In the genomic region with DNA sequence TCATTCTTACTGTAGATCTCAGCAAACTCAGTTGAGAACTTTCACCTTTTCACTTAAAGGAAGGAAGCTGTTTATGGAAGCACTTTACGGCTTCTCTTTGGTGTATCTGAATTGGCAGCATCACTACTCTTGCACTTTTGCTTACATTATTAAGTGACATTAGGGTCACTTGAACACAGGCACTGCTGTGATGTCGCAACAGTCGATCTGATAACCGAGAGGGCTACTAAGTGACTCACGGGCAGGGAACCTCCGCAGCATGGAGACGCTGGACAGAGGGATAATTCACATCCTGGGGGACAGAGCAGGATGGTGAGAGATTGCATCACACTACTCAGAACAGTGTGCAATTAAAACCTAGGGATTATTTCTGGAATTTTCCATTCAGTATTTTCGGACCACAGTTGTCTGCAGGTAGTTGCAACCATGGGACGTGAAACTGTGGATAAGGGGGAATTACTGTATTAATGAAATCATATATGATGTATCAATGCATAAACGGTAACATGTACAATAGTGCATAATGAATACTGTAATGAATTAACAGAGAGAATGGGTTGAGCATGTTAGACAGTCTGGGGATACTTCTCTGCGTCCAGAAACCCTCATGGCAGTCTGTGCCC, we compare ENCODE assay signal across 16 cellular contexts. TPM values are rescaled to one million over a fixed set of nuclear protein-coding genes. Genes with fewer than 3 reads are reported as not detected.
DNase-seq lines count a peak whose midpoint lies in the region; ATAC-seq, FAIRE-seq and TF ChIP-seq lines count a peak whose summit lies in the region.
"Had no signal": no experiment of that assay in that cellular context is flagged by ENCODE, and none has a peak within 500 bp of the region (broad histone marks: within the 10 kb centered on the region; RNA-seq: fewer than 3 reads in every experiment).

No MANE protein-coding gene starts in this region.

- H2BK5ac ChIP-seq in mesenchymal stem cell (ENCODE audit: low read depth, low read length, poor library complexity, severe bottlenecking) = no peak overlapping the region

- H3K27me3 ChIP-seq in BJ (ENCODE audit: control insufficient read depth, insufficient read depth, low read length) (no peaks in the 10 kb centered on the region), GM12878 (replicated peaks in 1 of 2; ENCODE audit: control insufficient read depth in 2 of 2, insufficient read depth in 2 of 2, low read length in 1 of 2) (peaks cover 3 to 5% of the 10 kb centered on the region in 2 experiments; a peak in 3 of 4 replicates), mesenchymal stem cell (ENCODE audit: control insufficient read depth in 1 of 2, insufficient read depth in 1 of 2, low read length in 2 of 2) (peaks cover 19 to 20% of the 10 kb centered on the region in 2 experiments)
- H3K27me3 ChIP-seq: BLaER1, pancreas had no signal

- peak overlapping the region; percentile 76 to 94 for H2BK12ac ChIP-seq in mesenchymal stem cell (ENCODE audit: low read length in 2 of 2)

- ATAC-seq in GM12878 (no peak), left colon (no peak)
- ATAC-seq in naive thymus-derived CD8-positive, alpha-beta T cell = no peak
- ATAC-seq: pancreas had no signal

- no peak overlapping the region for H3K4me3 Mint-ChIP-seq in naive thymus-derived CD8-positive, alpha-beta T cell
- no peak overlapping the region for H3K4me3 Mint-ChIP-seq in T-helper 2 cell treated with Interferon-gamma antibody and Interleukin-4, amounts not matched to agents 5 μg/mL and 100 μg/mL, for 36 hours
- H3K4me3 Mint-ChIP-seq: activated B cell treated with CpG ODN at 0.5 μM for 24 hours had no signal

- no peak overlapping the region for H2AK5ac ChIP-seq in mesenchymal stem cell (ENCODE audit: low read length, severe bottlenecking)

- no peak overlapping the region for H3K4ac ChIP-seq in mesenchymal stem cell (ENCODE audit: low read depth in 1 of 2, low read length in 2 of 2)

- no peak for TF ChIP-seq EP300 in GM12878 (IDR thresholded peaks at IDR 0.05; ENCODE audit: borderline replicate concordance in 1 of 2, control insufficient read depth in 1 of 2, low read depth in 2 of 2, low read length in 2 of 2)

- H4K91ac ChIP-seq in mesenchymal stem cell (ENCODE audit: low read length) = no peak overlapping the region

- no peaks in the 10 kb centered on the region for H3K9me3 Mint-ChIP-seq in naive thymus-derived CD8-positive, alpha-beta T cell
- H3K9me3 Mint-ChIP-seq in T-helper 2 cell treated with Interferon-gamma antibody and Interleukin-4, amounts not matched to agents 5 μg/mL and 100 μg/mL, for 36 hours = no peaks in the 10 kb centered on the region
- H3K9me3 Mint-ChIP-seq: activated B cell treated with CpG ODN at 0.5 μM for 24 hours had no signal

- TF ChIP-seq RAD21 in GM12878 (IDR thresholded peaks at IDR 0.05; ENCODE audit: insufficient read depth, low read depth, low read length) = no peak

- H3K4me1 ChIP-seq in GM12878 (ENCODE audit: control insufficient read depth, insufficient read depth, low read length) (no peaks in the 10 kb centered on the region), mesenchymal stem cell (ENCODE audit: control insufficient read depth, insufficient read depth, low read depth, low read length) (no peaks in the 10 kb centered on the region)
- H3K4me1 ChIP-seq: pancreas had no signal

- H3K4me1 Mint-ChIP-seq in naive thymus-derived CD8-positive, alpha-beta T cell = no peaks in the 10 kb centered on the region
- no peaks in the 10 kb centered on the region for H3K4me1 Mint-ChIP-seq in T-helper 2 cell treated with Interferon-gamma antibody and Interleukin-4, amounts not matched to agents 5 μg/mL and 100 μg/mL, for 36 hours (ENCODE audit: low read depth)
- H3K4me1 Mint-ChIP-seq: activated B cell treated with CpG ODN at 0.5 μM for 24 hours had no signal

- TF ChIP-seq CTCF in BJ (IDR thresholded peaks at IDR 0.05; ENCODE audit: insufficient read depth, low read depth, low read length) (no peak), GM12878 (IDR thresholded peaks at IDR 0.05 in 2 of 3, conservative IDR thresholded peaks at IDR 0.05 in 1 of 3; ENCODE audit: control insufficient read depth in 2 of 3, extremely low read depth in 1 of 3, insufficient read depth in 1 of 3, low read depth in 3 of 3, low read length in 3 of 3) (no peak)

- H2BK120ac ChIP-seq in mesenchymal stem cell (ENCODE audit: low read depth, low read length) = no peak overlapping the region

- no peak overlapping the region for H4K8ac ChIP-seq in mesenchymal stem cell (ENCODE audit: low read length)

- no peaks in the 10 kb centered on the region for H3K9me3 ChIP-seq in GM12878 (replicated peaks; ENCODE audit: control insufficient read depth, insufficient read depth, low read length)
- no peaks in the 10 kb centered on the region for H3K9me3 ChIP-seq in mesenchymal stem cell (ENCODE audit: control insufficient read depth, low read length)
- H3K9me3 ChIP-seq: BLaER1, pancreas had no signal

- intact Hi-C loops in GM12878 (cut with micrococcal nuclease; ENCODE audit: unreplicated experiment) = no loop called here
- intact Hi-C loops in left colon (cut with DNase I, micrococcal nuclease) = no loop called here

- no peaks in the 10 kb centered on the region for H3K36me3 Mint-ChIP-seq in naive thymus-derived CD8-positive, alpha-beta T cell
- H3K36me3 Mint-ChIP-seq in T-helper 2 cell treated with Interferon-gamma antibody and Interleukin-4, amounts not matched to agents 5 μg/mL and 100 μg/mL, for 36 hours (ENCODE audit: low read depth) = no peaks in the 10 kb centered on the region

- no peak overlapping the region for H3K14ac ChIP-seq in mesenchymal stem cell (ENCODE audit: low read length in 2 of 2)

- H3K79me1 ChIP-seq in mesenchymal stem cell (replicated peaks; ENCODE audit: low read length, poor library complexity, severe bottlenecking) = no peaks in the 10 kb centered on the region

- RAD21 ChIA-PET in GM12878 (lab: Charles Lee; ENCODE audit: unreplicated experiment) = no interaction called here

- H4K20me1 ChIP-seq in GM12878 (ENCODE audit: control insufficient read depth, insufficient read depth) = no peaks in the 10 kb centered on the region
- H4K20me1 ChIP-seq: BLaER1 had no signal

- 49% methylated on average over 11 of the region's 11 CpGs for WGBS in GM12878 (ENCODE audit: insufficient coverage, insufficient replicate concordance, low lambda C conversion rate, missing lambda C conversion rate)
- WGBS in mesenchymal stem cell = 32% methylated on average over 11 of the region's 11 CpGs

- no peaks in the 10 kb centered on the region for H3K79me2 ChIP-seq in GM12878 (ENCODE audit: control insufficient read depth, insufficient read depth, low read length)

- in situ Hi-C loops in GM12878 (cut with MboI) = no loop called here

- CTCF ChIA-PET in BJ (lab: Yijun Ruan, JAX) = interaction anchor here (0.5 to 11.9 kb wide), 3 partner anchors 8 to 353 kb away, joined by 3 to 264 read pairs (median 11); no protein-coding TSS in a partner anchor
- CTCF ChIA-PET in GM12878 (lab: Yijun Ruan, JAX) = no interaction called here

- H3K4me2 ChIP-seq in GM12878 (ENCODE audit: control insufficient read depth, insufficient read depth) (no peak overlapping the region), mesenchymal stem cell (ENCODE audit: low read length, poor library complexity, severe bottlenecking) (no peak overlapping the region)
- H3K4me2 ChIP-seq: BLaER1 had no signal

- no peak overlapping the region for H3K27ac Mint-ChIP-seq in naive thymus-derived CD8-positive, alpha-beta T cell
- H3K27ac Mint-ChIP-seq in T-helper 2 cell treated with Interferon-gamma antibody and Interleukin-4, amounts not matched to agents 5 μg/mL and 100 μg/mL, for 36 hours = no peak overlapping the region
- H3K27ac Mint-ChIP-seq: activated B cell treated with CpG ODN at 0.5 μM for 24 hours had no signal

- no peaks in the 10 kb centered on the region for H3K36me3 ChIP-seq in BJ (ENCODE audit: control insufficient read depth, insufficient read depth, low read length)
- no peaks in the 10 kb centered on the region for H3K36me3 ChIP-seq in GM12878 (ENCODE audit: control insufficient read depth in 2 of 2, insufficient read depth in 2 of 2, low read length in 1 of 2)
- H3K36me3 ChIP-seq in mesenchymal stem cell (ENCODE audit: control insufficient read depth in 1 of 2, insufficient read depth in 2 of 2, low read depth in 1 of 2, low read length in 2 of 2) = no peaks in the 10 kb centered on the region
- H3K36me3 ChIP-seq: BLaER1, pancreas had no signal

- POLR2A ChIA-PET in BJ (lab: Charles Lee) = interaction anchor here (0.6 kb wide), 1 partner anchor 16 kb away, joined by 3 read pairs; no protein-coding TSS in a partner anchor
- POLR2A ChIA-PET in GM12878 (lab: Charles Lee) = no interaction called here
- POLR2A ChIA-PET in naive thymus-derived CD8-positive, alpha-beta T cell (lab: Charles Lee) = no interaction called here

- H3K27me3 Mint-ChIP-seq in naive thymus-derived CD8-positive, alpha-beta T cell = peaks cover 12 to 47% (median 18%) of the 10 kb centered on the region in 5 donors
- H3K27me3 Mint-ChIP-seq in T-helper 2 cell treated with Interferon-gamma antibody and Interleukin-4, amounts not matched to agents 5 μg/mL and 100 μg/mL, for 36 hours (ENCODE audit: low read depth) = peaks cover 11% of the 10 kb centered on the region

- H2BK15ac ChIP-seq in mesenchymal stem cell (ENCODE audit: low read depth, poor library complexity, severe bottlenecking) = no peak overlapping the region

- TF ChIP-seq POLR2A in GM12878 (IDR thresholded peaks at IDR 0.05; ENCODE audit: low read depth, low read length) = no peak

- no peak overlapping the region for H2AFZ ChIP-seq in GM12878 (ENCODE audit: control insufficient read depth, low read depth, low read length)
- H2AFZ ChIP-seq in mesenchymal stem cell (ENCODE audit: low read depth, low read length) = no peak overlapping the region

- BruUV-seq in GM12878 (replicated peaks; lab: Mats Ljungman, UMichigan) = no TSS peak

- peak; percentile 62 for FAIRE-seq in GM12878 (lab: Jason Lieb, UNC)
- FAIRE-seq: G401.6, pancreas had no signal

- no peak overlapping the region for H3K9ac ChIP-seq in GM12878 (ENCODE audit: control insufficient read depth, insufficient read depth, low read length)
- no peak overlapping the region for H3K9ac ChIP-seq in mesenchymal stem cell (ENCODE audit: low read length)
- H3K9ac ChIP-seq: BLaER1 had no signal

- H3K27ac ChIP-seq in GM12878 (ENCODE audit: control insufficient read depth, insufficient read depth) (no peak overlapping the region), mesenchymal stem cell (ENCODE audit: low read length, poor library complexity, severe bottlenecking) (no peak overlapping the region)
- H3K27ac ChIP-seq: BLaER1, pancreas had no signal

- no peak overlapping the region for H3K4me3 ChIP-seq in BJ (ENCODE audit: low read depth, low read length)
- H3K4me3 ChIP-seq in GM12878 = no peak overlapping the region
- peak overlapping the region in 1 of 2 experiments; percentile 12 for H3K4me3 ChIP-seq in mesenchymal stem cell (ENCODE audit: insufficient read depth in 1 of 2, low read depth in 1 of 2, low read length in 2 of 2)
- H3K4me3 ChIP-seq: BLaER1, pancreas had no signal

- SMC1A ChIA-PET in GM12878 (lab: Charles Lee; ENCODE audit: uncharacterized antibody, unreplicated experiment) = no interaction called here

- H3K23ac ChIP-seq in mesenchymal stem cell (ENCODE audit: low read length in 2 of 2) = no peak overlapping the region

- peak overlapping the region; percentile 71 to 85 for H3K18ac ChIP-seq in mesenchymal stem cell (ENCODE audit: low read depth in 1 of 2, low read length in 2 of 2)

- DNase-seq in BJ (ENCODE audit: low read depth) (peak; percentile 32), HuH-7.5 (ENCODE audit: low spot score) (peak; percentile 34), GM12878 (ENCODE audit: low read depth, low spot score) (no peak), mesenchymal stem cell (peak; percentile 91), left colon (no peak), DMS114 treated with DMSO at 0.1 percent for 48 hours (lab: John Stamatoyannopoulos, UW; ENCODE audit: unreplicated experiment) (no peak)
- DNase-seq in naive thymus-derived CD8-positive, alpha-beta T cell = no peak
- no peak for DNase-seq in T-helper 2 cell treated with Interferon-gamma antibody and Interleukin-4, amounts not matched to agents 5 μg/mL and 100 μg/mL, for 36 hours (ENCODE audit: low spot score)
- DNase-seq: activated B cell treated with CpG ODN at 0.5 μM for 24 hours, activated T-cell treated with anti-CD3 and anti-CD28 coated beads for 4 hours, hippocampal formation, mammary epithelial cell, NCI-H1417, pancreas had no signal

RNA-seq across cellular contexts. Expression of gene DNAH2, which starts 56.6 kb away (rescaled TPM):
- polyA plus RNA-seq in BJ (2011; rRNA removed) (0.09 and 0.10 TPM in 2 replicates), GM12878 (2011; rRNA removed) (not detected in 2 replicates), GM12878 (2014; fragmentation: Illumina TruSeq; extraction: Trizol) (not detected in 2 replicates), GM12878 (2014; fragmentation: Nextera tagmentation; extraction: Ambion mirVana) (not detected), GM12878 (2014; rRNA removed) (0.01 TPM in 1 of 2 replicates, not detected in the other), GM12878 (2016; fragmentation: Nextera tagmentation; extraction: Ambion mirVana) (not detected)
- polyA minus RNA-seq in BJ (2011; rRNA and poly(A)+ RNA removed) = 0.09 and 0.10 TPM in 2 replicates
- total RNA-seq in GM12878 (2013; cell fraction: nucleolus; rRNA removed) = not detected in 2 replicates
- total RNA-seq in GM12878 (2014; rRNA removed) (not detected in 2 replicates), GM12878 (2014; rRNA removed; fragmentation: Illumina TruSeq; extraction: Trizol) (not detected in 2 replicates), GM12878 (2021) (not detected in 2 replicates), left colon (under 1 TPM; 0.22 to 0.61 TPM)
- polyA plus RNA-seq in GM12878 (2011; ENCODE audit: low read depth) = not detected
- not detected in 2 replicates for polyA plus RNA-seq in GM12878 (2011; cell fraction: cytosol; rRNA removed)
- 0.01 and 0.03 TPM in 2 replicates for polyA plus RNA-seq in GM12878 (2011; cell fraction: nucleus; rRNA removed)
- polyA plus RNA-seq in GM12878 (2012) = 0.03 and 0.09 TPM in 2 replicates
- polyA minus RNA-seq in GM12878 (2011; rRNA and poly(A)+ RNA removed) = not detected in 2 replicates
- not detected in 2 replicates for polyA minus RNA-seq in GM12878 (2011; cell fraction: cytosol; rRNA and poly(A)+ RNA removed)
- polyA minus RNA-seq in GM12878 (2011; cell fraction: nucleus; rRNA and poly(A)+ RNA removed) = not detected in 2 replicates
- polyA plus RNA-seq in mesenchymal stem cell (2013, experiment 1 of 2) = 0.06 TPM
- polyA plus RNA-seq in mesenchymal stem cell (2013, experiment 2 of 2) = 0.01 TPM
- not detected for total RNA-seq in naive thymus-derived CD8-positive, alpha-beta T cell
- polyA plus RNA-seq in naive thymus-derived CD8-positive, alpha-beta T cell = not detected
- total RNA-seq: activated B cell treated with CpG ODN at 0.5 μM for 24 hours had no signal

RNA-seq across cellular contexts. Expression of gene KDM6B, which starts 59.9 kb away (rescaled TPM):
- 0.91 and 1.2 TPM in 2 replicates for polyA plus RNA-seq in BJ (2011; rRNA removed)
- 5.0 and 9.0 TPM in 2 replicates for polyA minus RNA-seq in BJ (2011; rRNA and poly(A)+ RNA removed)
- total RNA-seq in GM12878 (2013; cell fraction: nucleolus; rRNA removed) = 30.6 and 36.2 TPM in 2 replicates
- total RNA-seq in GM12878 (2014; rRNA removed) = 1.2 and 9.8 TPM in 2 replicates
- 1.7 and 6.3 TPM in 2 replicates for total RNA-seq in GM12878 (2014; rRNA removed; fragmentation: Illumina TruSeq; extraction: Trizol)
- 19.7 and 21.4 TPM in 2 replicates for total RNA-seq in GM12878 (2021)
- 2.1 TPM for polyA plus RNA-seq in GM12878 (2011; ENCODE audit: low read depth)
- 1.3 and 2.4 TPM in 2 replicates for polyA plus RNA-seq in GM12878 (2011; rRNA removed)
- polyA plus RNA-seq in GM12878 (2011; cell fraction: cytosol; rRNA removed) = 1.3 and 1.6 TPM in 2 replicates
- polyA plus RNA-seq in GM12878 (2011; cell fraction: nucleus; rRNA removed) = 16.6 and 37.4 TPM in 2 replicates
- 12.8 and 15.1 TPM in 2 replicates for polyA plus RNA-seq in GM12878 (2012)
- 0.92 and 2.1 TPM in 2 replicates for polyA plus RNA-seq in GM12878 (2014; fragmentation: Illumina TruSeq; extraction: Trizol)
- polyA plus RNA-seq in GM12878 (2014; fragmentation: Nextera tagmentation; extraction: Ambion mirVana) = under 1 TPM; 0.05 to 0.07 TPM
- 4.4 and 33.5 TPM in 2 replicates for polyA plus RNA-seq in GM12878 (2014; rRNA removed)
- 1 to 10 TPM in 1 of 2 experiments, under 1 TPM in 1; 0.91 to 1.7 TPM for polyA plus RNA-seq in GM12878 (2016; fragmentation: Nextera tagmentation; extraction: Ambion mirVana)
- polyA minus RNA-seq in GM12878 (2011; rRNA and poly(A)+ RNA removed) = 11.1 and 16.4 TPM in 2 replicates
- polyA minus RNA-seq in GM12878 (2011; cell fraction: cytosol; rRNA and poly(A)+ RNA removed) = 4.5 and 4.7 TPM in 2 replicates
- 28.2 and 41.9 TPM in 2 replicates for polyA minus RNA-seq in GM12878 (2011; cell fraction: nucleus; rRNA and poly(A)+ RNA removed)
- polyA plus RNA-seq in mesenchymal stem cell (2013, experiment 1 of 2) = 16.2 TPM
- 16.4 TPM for polyA plus RNA-seq in mesenchymal stem cell (2013, experiment 2 of 2)
- 10 to 100 TPM; 49.5 to 50.4 TPM for total RNA-seq in left colon
- 100 to 1,000 TPM; 113 TPM for total RNA-seq in naive thymus-derived CD8-positive, alpha-beta T cell
- 1 to 10 TPM in 2 of 3 donors, under 1 TPM in 1; 0.28 to 1.2 (median 1.0) TPM for polyA plus RNA-seq in naive thymus-derived CD8-positive, alpha-beta T cell

Comparison
In these comparisons a context has a peak if more than half of its experiments do, and no peak if none do; other contexts are left out.
1. DNase-seq: peak in BJ (single experiment), HuH-7.5 (single experiment) and mesenchymal stem cell (single experiment); none in GM12878 (single experiment), left colon (0 of 2), DMS114 treated with DMSO at 0.1 percent for 48 hours (single experiment), naive thymus-derived CD8-positive, alpha-beta T cell (0 of 10) and T-helper 2 cell treated with Interferon-gamma antibody and Interleukin-4, amounts not matched to agents 5 μg/mL and 100 μg/mL, for 36 hours (single experiment).